In genomic region chr12:131441638-131442336, GRCh38 we compare ENCODE assay signal across 1 cellular context.
TF ChIP-seq lines count a peak whose summit lies in the region.

No MANE protein-coding gene starts in this region.

TF ChIP-seq in K562, 482 proteins besides CTCF, POLR2A, EP300 and RAD21 (continued from another document):
- TF ChIP-seq GTF2A2 (tag; IDR thresholded peaks at IDR 0.05) (peak; percentile 77), XRCC5 (IDR thresholded peaks at IDR 0.05; ENCODE audit: low read depth, low read length) (no peak), NR2C1 (IDR thresholded peaks at IDR 0.05) (no peak), NR2C1 (tag; IDR thresholded peaks at IDR 0.05) (peak; percentile 71), ELF1 (tag; IDR thresholded peaks at IDR 0.05) (no peak; the same call in 1 of the 2 replicates), PTRF (tag; IDR thresholded peaks at IDR 0.05) (peak; percentile 84), ARHGAP35 (IDR thresholded peaks at IDR 0.05; ENCODE audit: partially characterized antibody) (no peak), YY1 (IDR thresholded peaks at IDR 0.05; ENCODE audit: borderline replicate concordance in 1 of 3, control insufficient read depth in 1 of 3, extremely low read depth in 1 of 3, insufficient read depth in 3 of 3, insufficient read length in 1 of 3, insufficient replicate concordance in 2 of 3, low read depth in 1 of 3, low read length in 2 of 3) (no peak), NFE2 (IDR thresholded peaks at IDR 0.05; ENCODE audit: low read depth) (peak; percentile 63), SRSF9 (IDR thresholded peaks at IDR 0.05; ENCODE audit: borderline replicate concordance, low read depth, low read length) (no peak), DDX20 (tag; IDR thresholded peaks at IDR 0.05; ENCODE audit: low read depth) (peak; percentile 66; the same call in 1 of the 2 replicates), BHLHE40 (IDR thresholded peaks at IDR 0.05; ENCODE audit: low read length) (no peak), MAFF (IDR thresholded peaks at IDR 0.05; ENCODE audit: low read length) (peak; percentile 15; the same call in 1 of the 2 replicates), DMBX1 (CRISPR knock-in tag; IDR thresholded peaks at IDR 0.05; ENCODE audit: borderline replicate concordance) (0 out of 2 replicates have a peak, but pooled peaks have one; percentile 69), CEBPB (tag; IDR thresholded peaks at IDR 0.05) (no peak), CXXC5 (CRISPR knock-in tag; IDR thresholded peaks at IDR 0.05) (peak; percentile 51), ZNF644 (tag; IDR thresholded peaks at IDR 0.05; ENCODE audit: low read depth) (0 out of 2 replicates have a peak, but pooled peaks have one; percentile 35), PTTG1 (tag; IDR thresholded peaks at IDR 0.05; ENCODE audit: low read depth) (peak; percentile 80), SMAD4 (CRISPR knock-in tag; conservative IDR thresholded peaks at IDR 0.05) (peak; percentile 74), MAFG (tag; conservative IDR thresholded peaks at IDR 0.05) (peak; percentile 66), STAT5B (CRISPR knock-in tag; IDR thresholded peaks at IDR 0.05) (peak; percentile 47; the same call in 1 of the 2 replicates), PYGO2 (tag; IDR thresholded peaks at IDR 0.05) (0 out of 2 replicates have a peak, but pooled peaks have one; percentile 27), MEF2D (tag; conservative IDR thresholded peaks at IDR 0.05; ENCODE audit: low read depth) (0 out of 2 replicates have a peak, but pooled peaks have one; percentile 46), ZNF592 (IDR thresholded peaks at IDR 0.05) (peak; percentile 87), ZNF740 (CRISPR knock-in tag; IDR thresholded peaks at IDR 0.05) (no peak), ZNF740 (tag; IDR thresholded peaks at IDR 0.05) (peak in 1 of 2 experiments; percentile 84; a peak in 2 of 4 replicates), ZNF668 (CRISPR knock-in tag; IDR thresholded peaks at IDR 0.05) (peak; percentile 91), HSF4 (CRISPR knock-in tag; IDR thresholded peaks at IDR 0.05; ENCODE audit: borderline replicate concordance) (peak; percentile 44; the same call in 1 of the 2 replicates), ZNF311 (CRISPR knock-in tag; IDR thresholded peaks at IDR 0.05) (peak; percentile 83; the same call in 1 of the 2 replicates)
- TF ChIP-seq, protein P1, sequence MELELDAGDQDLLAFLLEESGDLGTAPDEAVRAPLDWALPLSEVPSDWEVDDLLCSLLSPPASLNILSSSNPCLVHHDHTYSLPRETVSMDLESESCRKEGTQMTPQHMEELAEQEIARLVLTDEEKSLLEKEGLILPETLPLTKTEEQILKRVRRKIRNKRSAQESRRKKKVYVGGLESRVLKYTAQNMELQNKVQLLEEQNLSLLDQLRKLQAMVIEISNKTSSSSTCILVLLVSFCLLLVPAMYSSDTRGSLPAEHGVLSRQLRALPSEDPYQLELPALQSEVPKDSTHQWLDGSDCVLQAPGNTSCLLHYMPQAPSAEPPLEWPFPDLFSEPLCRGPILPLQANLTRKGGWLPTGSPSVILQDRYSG (tag; conservative IDR thresholded peaks at IDR 0.05; ENCODE audit: low read depth) = peak; percentile 74; the same call in 1 of the 2 replicates
- TF ChIP-seq, protein P2, sequence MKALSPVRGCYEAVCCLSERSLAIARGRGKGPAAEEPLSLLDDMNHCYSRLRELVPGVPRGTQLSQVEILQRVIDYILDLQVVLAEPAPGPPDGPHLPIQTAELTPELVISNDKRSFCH (CRISPR knock-in tag; IDR thresholded peaks at IDR 0.05) = peak; percentile 58; the same call in 1 of the 2 replicates
- TF ChIP-seq, protein P2 (tag; IDR thresholded peaks at IDR 0.05) = peak; percentile 40; the same call in 1 of the 2 replicates
- TF ChIP-seq, protein P3, sequence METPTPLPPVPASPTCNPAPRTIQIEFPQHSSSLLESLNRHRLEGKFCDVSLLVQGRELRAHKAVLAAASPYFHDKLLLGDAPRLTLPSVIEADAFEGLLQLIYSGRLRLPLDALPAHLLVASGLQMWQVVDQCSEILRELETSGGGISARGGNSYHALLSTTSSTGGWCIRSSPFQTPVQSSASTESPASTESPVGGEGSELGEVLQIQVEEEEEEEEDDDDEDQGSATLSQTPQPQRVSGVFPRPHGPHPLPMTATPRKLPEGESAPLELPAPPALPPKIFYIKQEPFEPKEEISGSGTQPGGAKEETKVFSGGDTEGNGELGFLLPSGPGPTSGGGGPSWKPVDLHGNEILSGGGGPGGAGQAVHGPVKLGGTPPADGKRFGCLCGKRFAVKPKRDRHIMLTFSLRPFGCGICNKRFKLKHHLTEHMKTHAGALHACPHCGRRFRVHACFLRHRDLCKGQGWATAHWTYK (CRISPR knock-in tag; IDR thresholded peaks at IDR 0.05) = 0 out of 2 replicates have a peak, but pooled peaks have one; percentile 42
- TF ChIP-seq, protein P4, sequence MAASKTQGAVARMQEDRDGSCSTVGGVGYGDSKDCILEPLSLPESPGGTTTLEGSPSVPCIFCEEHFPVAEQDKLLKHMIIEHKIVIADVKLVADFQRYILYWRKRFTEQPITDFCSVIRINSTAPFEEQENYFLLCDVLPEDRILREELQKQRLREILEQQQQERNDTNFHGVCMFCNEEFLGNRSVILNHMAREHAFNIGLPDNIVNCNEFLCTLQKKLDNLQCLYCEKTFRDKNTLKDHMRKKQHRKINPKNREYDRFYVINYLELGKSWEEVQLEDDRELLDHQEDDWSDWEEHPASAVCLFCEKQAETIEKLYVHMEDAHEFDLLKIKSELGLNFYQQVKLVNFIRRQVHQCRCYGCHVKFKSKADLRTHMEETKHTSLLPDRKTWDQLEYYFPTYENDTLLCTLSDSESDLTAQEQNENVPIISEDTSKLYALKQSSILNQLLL (CRISPR knock-in tag; IDR thresholded peaks at IDR 0.05; ENCODE audit: borderline replicate concordance) = no peak
- TF ChIP-seq, protein P5, sequence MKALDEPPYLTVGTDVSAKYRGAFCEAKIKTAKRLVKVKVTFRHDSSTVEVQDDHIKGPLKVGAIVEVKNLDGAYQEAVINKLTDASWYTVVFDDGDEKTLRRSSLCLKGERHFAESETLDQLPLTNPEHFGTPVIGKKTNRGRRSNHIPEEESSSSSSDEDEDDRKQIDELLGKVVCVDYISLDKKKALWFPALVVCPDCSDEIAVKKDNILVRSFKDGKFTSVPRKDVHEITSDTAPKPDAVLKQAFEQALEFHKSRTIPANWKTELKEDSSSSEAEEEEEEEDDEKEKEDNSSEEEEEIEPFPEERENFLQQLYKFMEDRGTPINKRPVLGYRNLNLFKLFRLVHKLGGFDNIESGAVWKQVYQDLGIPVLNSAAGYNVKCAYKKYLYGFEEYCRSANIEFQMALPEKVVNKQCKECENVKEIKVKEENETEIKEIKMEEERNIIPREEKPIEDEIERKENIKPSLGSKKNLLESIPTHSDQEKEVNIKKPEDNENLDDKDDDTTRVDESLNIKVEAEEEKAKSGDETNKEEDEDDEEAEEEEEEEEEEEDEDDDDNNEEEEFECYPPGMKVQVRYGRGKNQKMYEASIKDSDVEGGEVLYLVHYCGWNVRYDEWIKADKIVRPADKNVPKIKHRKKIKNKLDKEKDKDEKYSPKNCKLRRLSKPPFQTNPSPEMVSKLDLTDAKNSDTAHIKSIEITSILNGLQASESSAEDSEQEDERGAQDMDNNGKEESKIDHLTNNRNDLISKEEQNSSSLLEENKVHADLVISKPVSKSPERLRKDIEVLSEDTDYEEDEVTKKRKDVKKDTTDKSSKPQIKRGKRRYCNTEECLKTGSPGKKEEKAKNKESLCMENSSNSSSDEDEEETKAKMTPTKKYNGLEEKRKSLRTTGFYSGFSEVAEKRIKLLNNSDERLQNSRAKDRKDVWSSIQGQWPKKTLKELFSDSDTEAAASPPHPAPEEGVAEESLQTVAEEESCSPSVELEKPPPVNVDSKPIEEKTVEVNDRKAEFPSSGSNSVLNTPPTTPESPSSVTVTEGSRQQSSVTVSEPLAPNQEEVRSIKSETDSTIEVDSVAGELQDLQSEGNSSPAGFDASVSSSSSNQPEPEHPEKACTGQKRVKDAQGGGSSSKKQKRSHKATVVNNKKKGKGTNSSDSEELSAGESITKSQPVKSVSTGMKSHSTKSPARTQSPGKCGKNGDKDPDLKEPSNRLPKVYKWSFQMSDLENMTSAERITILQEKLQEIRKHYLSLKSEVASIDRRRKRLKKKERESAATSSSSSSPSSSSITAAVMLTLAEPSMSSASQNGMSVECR (CRISPR knock-in tag; IDR thresholded peaks at IDR 0.05) = no peak
- TF ChIP-seq, protein P6, sequence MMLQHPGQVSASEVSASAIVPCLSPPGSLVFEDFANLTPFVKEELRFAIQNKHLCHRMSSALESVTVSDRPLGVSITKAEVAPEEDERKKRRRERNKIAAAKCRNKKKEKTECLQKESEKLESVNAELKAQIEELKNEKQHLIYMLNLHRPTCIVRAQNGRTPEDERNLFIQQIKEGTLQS (IDR thresholded peaks at IDR 0.05) = no peak
- TF ChIP-seq, protein P6 (CRISPR knock-in tag; conservative IDR thresholded peaks at IDR 0.05) = no peak
- TF ChIP-seq, protein P7, sequence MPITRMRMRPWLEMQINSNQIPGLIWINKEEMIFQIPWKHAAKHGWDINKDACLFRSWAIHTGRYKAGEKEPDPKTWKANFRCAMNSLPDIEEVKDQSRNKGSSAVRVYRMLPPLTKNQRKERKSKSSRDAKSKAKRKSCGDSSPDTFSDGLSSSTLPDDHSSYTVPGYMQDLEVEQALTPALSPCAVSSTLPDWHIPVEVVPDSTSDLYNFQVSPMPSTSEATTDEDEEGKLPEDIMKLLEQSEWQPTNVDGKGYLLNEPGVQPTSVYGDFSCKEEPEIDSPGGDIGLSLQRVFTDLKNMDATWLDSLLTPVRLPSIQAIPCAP (CRISPR knock-in tag; IDR thresholded peaks at IDR 0.05; ENCODE audit: borderline replicate concordance) = no peak
- TF ChIP-seq, protein P8, sequence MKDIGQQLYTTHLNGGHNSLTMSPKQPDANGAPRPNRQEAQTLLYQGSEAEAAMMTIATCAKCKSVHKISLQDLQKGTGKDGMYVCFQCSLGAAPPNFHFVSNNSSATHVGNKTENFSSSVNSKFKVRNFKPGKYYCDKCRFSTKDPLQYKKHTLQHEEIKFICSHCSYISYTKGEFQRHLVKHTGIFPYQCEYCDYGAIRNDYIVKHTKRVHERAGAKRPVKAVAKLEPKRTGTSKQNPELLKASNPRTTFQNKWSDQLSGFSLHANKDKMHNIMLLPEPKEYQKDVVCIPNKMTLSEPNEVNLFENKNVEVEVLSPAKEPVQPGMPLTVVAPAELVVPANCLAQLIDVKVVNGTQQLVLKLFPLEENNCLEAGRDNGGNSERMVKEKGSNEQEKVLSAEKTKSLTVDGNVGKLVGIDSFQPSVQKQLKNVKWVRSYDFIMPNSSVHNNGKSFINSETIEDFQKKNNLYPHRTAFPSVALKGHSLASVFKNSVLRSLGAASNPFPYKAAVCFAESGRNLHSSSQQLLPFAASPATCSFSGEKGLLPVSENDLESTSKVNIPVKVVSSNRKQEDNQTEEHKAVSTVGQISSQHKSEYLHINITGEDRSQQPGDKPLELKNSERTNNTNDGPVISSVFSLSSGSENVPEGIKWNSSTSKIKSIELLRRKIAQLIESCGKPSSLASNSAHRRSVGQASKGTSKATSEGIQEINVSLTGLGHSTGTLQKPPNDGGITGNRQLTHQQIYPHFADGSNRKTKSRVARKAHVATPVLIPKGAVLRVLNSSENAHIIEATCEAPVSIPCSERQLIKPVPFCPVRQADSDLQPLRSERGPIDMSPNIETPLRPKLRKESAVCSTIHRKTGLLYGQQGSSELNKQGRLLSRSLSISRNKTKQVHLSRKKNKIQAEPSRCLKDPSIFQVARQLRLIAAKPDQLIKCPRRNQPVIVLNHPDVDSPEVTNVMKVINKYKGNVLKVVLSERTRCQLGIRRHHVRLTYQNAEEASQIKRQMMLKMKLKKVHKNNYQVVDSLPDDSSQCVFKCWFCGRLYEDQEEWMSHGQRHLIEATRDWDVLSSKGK (CRISPR knock-in tag; IDR thresholded peaks at IDR 0.05) = no peak
